In the genomic region with DNA sequence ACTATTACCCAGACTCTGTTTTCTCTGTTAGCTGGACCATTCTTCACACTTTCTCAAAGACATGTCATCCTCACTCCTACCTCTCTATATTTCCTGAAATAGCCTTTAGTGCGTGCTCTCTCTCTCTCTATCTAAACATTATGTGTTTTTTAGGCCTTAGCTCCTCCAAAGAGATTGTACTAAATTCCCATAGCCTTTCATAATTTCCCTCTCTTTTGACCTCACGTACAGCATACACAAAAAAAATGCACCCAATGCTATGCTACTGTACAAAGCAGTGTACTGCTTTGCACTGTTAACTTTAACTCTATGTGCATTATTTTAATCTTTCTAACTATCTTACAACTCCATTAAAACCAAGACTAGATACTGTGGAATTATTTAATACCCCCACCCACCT, we compare ENCODE assay signal across 8 cellular contexts.
"Had no signal": no experiment of that assay in that cellular context is flagged by ENCODE, and none has a peak within 500 bp of the region (broad histone marks: within the 10 kb centered on the region; RNA-seq: fewer than 3 reads in every experiment).

No MANE protein-coding gene starts in this region.

- FAIRE-seq: H1, H54, HTR-8/SVneo, K562 had no signal

- DNase-seq: H9, HCEC 1CT, KG1 had no signal

- ATAC-seq: GM23338, K562 had no signal

- H3K9me3 Mint-ChIP-seq: H9 had no signal

- H3K4me3 ChIP-seq: GM23338, K562 had no signal

- H3K4me3 Mint-ChIP-seq: GM23338, H9 had no signal

- H2AFZ ChIP-seq: GM23338 had no signal

- H3K4me2 ChIP-seq: GM23338 had no signal

- H3K27ac Mint-ChIP-seq: GM23338, H9 had no signal
